Comparison of ENCODE assay signal across 9 cellular contexts in genomic region chr17:1362065-1362848, GRCh38. TPM values are rescaled to one million over a fixed set of nuclear protein-coding genes. Genes with fewer than 3 reads are reported as not detected.
DNase-seq lines count a peak whose midpoint lies in the region; ATAC-seq, FAIRE-seq and TF ChIP-seq lines count a peak whose summit lies in the region.
"Had no signal": no experiment of that assay in that cellular context is flagged by ENCODE, and none has a peak within 500 bp of the region (broad histone marks: within the 10 kb centered on the region; RNA-seq: fewer than 3 reads in every experiment).

No MANE protein-coding gene starts in this region.

- peaks cover 60% of the 10 kb centered on the region for H3K36me3 ChIP-seq in upper lobe of right lung
- peaks cover 18 to 53% (median 20%) of the 10 kb centered on the region in 3 donors for H3K36me3 ChIP-seq in tibial artery

- peak; percentile 81 for ATAC-seq in activated T-helper 17 cell treated with anti-CD3 and anti-CD28 coated beads, Interleukin-2, amount 50 U/mL, for 72 hours (replicated peaks)
- ATAC-seq in memory B cell (ENCODE audit: low read depth) (peak; percentile 71), upper lobe of right lung (peak; percentile 14)

- no peak overlapping the region for H3K4me3 ChIP-seq in upper lobe of right lung
- no peak overlapping the region for H3K4me3 ChIP-seq in tibial artery

- no peak for FAIRE-seq in HTR-8/SVneo (lab: Jason Lieb, UNC)

- peak overlapping the region; percentile 88 for H3K27ac Mint-ChIP-seq in activated T-helper 17 cell treated with anti-CD3 and anti-CD28 coated beads, Interleukin-2, amount 50 U/mL, for 72 hours
- peak overlapping the region; percentile 78 for H3K27ac Mint-ChIP-seq in memory B cell

- no peaks in the 10 kb centered on the region for H3K9me3 Mint-ChIP-seq in activated T-helper 17 cell treated with anti-CD3 and anti-CD28 coated beads, Interleukin-2, amount 50 U/mL, for 72 hours
- H3K9me3 Mint-ChIP-seq in memory B cell = no peaks in the 10 kb centered on the region

- H3K4me1 ChIP-seq in upper lobe of right lung = peaks cover 60% of the 10 kb centered on the region
- peaks cover 0 to 77% (median 40%) of the 10 kb centered on the region in 4 donors for H3K4me1 ChIP-seq in tibial artery

- no peaks in the 10 kb centered on the region for H3K27me3 Mint-ChIP-seq in activated T-helper 17 cell treated with anti-CD3 and anti-CD28 coated beads, Interleukin-2, amount 50 U/mL, for 72 hours
- H3K27me3 Mint-ChIP-seq in memory B cell = no peaks in the 10 kb centered on the region

- H3K4me3 Mint-ChIP-seq in activated T-helper 17 cell treated with anti-CD3 and anti-CD28 coated beads, Interleukin-2, amount 50 U/mL, for 72 hours = peak overlapping the region; percentile 81
- H3K4me3 Mint-ChIP-seq in memory B cell = peak overlapping the region; percentile 68

- H3K4me1 Mint-ChIP-seq in activated T-helper 17 cell treated with anti-CD3 and anti-CD28 coated beads, Interleukin-2, amount 50 U/mL, for 72 hours = peaks cover 36% of the 10 kb centered on the region
- H3K4me1 Mint-ChIP-seq in memory B cell = peaks cover 37% of the 10 kb centered on the region

- H3K27ac ChIP-seq in upper lobe of right lung = peak overlapping the region; percentile 32
- peak overlapping the region in 1 of 2 donors; percentile 21 for H3K27ac ChIP-seq in tibial artery

- H3K27me3 ChIP-seq in upper lobe of right lung (no peaks in the 10 kb centered on the region), tibial artery (no peaks in the 10 kb centered on the region)

- H3K9me3 ChIP-seq in upper lobe of right lung = no peaks in the 10 kb centered on the region
- H3K9me3 ChIP-seq in tibial artery = no peaks in the 10 kb centered on the region

- no peak for TF ChIP-seq CTCF in upper lobe of right lung (IDR thresholded peaks at IDR 0.05)
- no peak for TF ChIP-seq CTCF in tibial artery (IDR thresholded peaks at IDR 0.05)

- peaks cover 90% of the 10 kb centered on the region for H3K36me3 Mint-ChIP-seq in activated T-helper 17 cell treated with anti-CD3 and anti-CD28 coated beads, Interleukin-2, amount 50 U/mL, for 72 hours (ENCODE audit: low read depth)
- peaks cover 18% of the 10 kb centered on the region for H3K36me3 Mint-ChIP-seq in memory B cell

- DNase-seq in stimulated activated CD4-positive, alpha-beta T cell treated with anti-CD3 and anti-CD28 coated beads, Interleukin-15, amount 100 ng/mL, for 24 hours = peak; percentile 35
- no peak for DNase-seq in stimulated activated CD4-positive, alpha-beta T cell treated with anti-CD3 and anti-CD28 coated beads, Interleukin-4, amount 100 ng/mL, for 4 hours
- DNase-seq in memory B cell (ENCODE audit: low spot score in 2 of 2) = peak in 1 of 2 donors; percentile 25
- DNase-seq in upper lobe of right lung = no peak
- no peak for DNase-seq in tibial artery
- no peak for DNase-seq in kidney glomerular epithelial cell (lab: John Stamatoyannopoulos, UW)
- no peak for DNase-seq in HTR-8/SVneo (ENCODE audit: insufficient read length, low spot score)
- DNase-seq: EL had no signal

- intact Hi-C loops in upper lobe of right lung (cut with DNase I) (loop anchor here (10.0 kb wide), 2 partner anchors 73 to 143 kb away; no protein-coding TSS in a partner anchor), tibial artery (cut with DNase I; ENCODE audit: low total_unique reads) (loop anchor here (10.0 kb wide), 1 partner anchor 83 kb away; no protein-coding TSS in a partner anchor)

RNA-seq across cellular contexts. Expression of gene YWHAE, which starts 37.8 kb away (rescaled TPM):
- total RNA-seq in activated T-helper 17 cell treated with anti-CD3 and anti-CD28 coated beads, Interleukin-2, amount 50 U/mL, for 72 hours = 100 to 1,000 TPM; 247 to 515 TPM
- 393 TPM for total RNA-seq in upper lobe of right lung

Comparison
In these comparisons a context has a peak if more than half of its experiments do, and no peak if none do; other contexts are left out.
1. ATAC-seq: peak in every context shown above with its lines; median percentile 81 in activated T-helper 17 cell treated with anti-CD3 and anti-CD28 coated beads, Interleukin-2, amount 50 U/mL, for 72 hours; 71 in memory B cell; 14 in upper lobe of right lung.